In genomic region chr12:1882405-1882804, GRCh38 we compare ENCODE assay signal across 19 cellular contexts. TPM values are rescaled to one million over a fixed set of nuclear protein-coding genes. Genes with fewer than 3 reads are reported as not detected.
DNase-seq lines count a peak whose midpoint lies in the region; FAIRE-seq and TF ChIP-seq lines count a peak whose summit lies in the region.
"Had no signal": no experiment of that assay in that cellular context is flagged by ENCODE, and none has a peak within 500 bp of the region (broad histone marks: within the 10 kb centered on the region; RNA-seq: fewer than 3 reads in every experiment).

No MANE protein-coding gene starts in this region.

- TF ChIP-seq POLR2A in thyroid gland (IDR thresholded peaks at IDR 0.05): no peak

- TF ChIP-seq CTCF in thyroid gland (IDR thresholded peaks at IDR 0.05): no peak

- no peak overlapping the region for H4K8ac ChIP-seq in mesendoderm (ENCODE audit: low read depth, low read length)

- peak; percentile 24 for DNase-seq in activated CD8-positive, alpha-beta memory T cell treated with anti-CD3 and anti-CD28 coated beads for 24 hours
- no peak for DNase-seq in activated CD8-positive, alpha-beta memory T cell treated with anti-CD3 and anti-CD28 coated beads, Interleukin-2, amount 50 U/mL, for 4 hours
- peak; percentile 1 for DNase-seq in HEK293T (ENCODE audit: extremely low spot score)
- DNase-seq in ecto neural progenitor cell (ENCODE audit: low spot score): peak; percentile 24
- peak; percentile 2 for DNase-seq in urothelium cell line (ENCODE audit: low spot score)
- DNase-seq in mesendoderm: no peak
- DNase-seq in thyroid gland: no peak
- DNase-seq: ACHN; BE2C; C1 segment of cervical spinal cord; CD4-positive, CD25-positive, alpha-beta regulatory T cell; GDM1; GOT3 had no signal

- no peak overlapping the region for H2BK5ac ChIP-seq in mesendoderm (ENCODE audit: low read length)

- H3K79me1 ChIP-seq in mesendoderm (ENCODE audit: low read length): no peaks in the 10 kb centered on the region

- H3K79me2 ChIP-seq in mesendoderm (ENCODE audit: control insufficient read depth, insufficient read depth, low read length): no peaks in the 10 kb centered on the region

- H3K4me3 ChIP-seq in mesendoderm (ENCODE audit: low read length) (no peak overlapping the region), thyroid gland (replicated peaks in 1 of 3) (no peak overlapping the region)
- H3K4me3 ChIP-seq: HAP-1 had no signal

- no peak overlapping the region for H3K4ac ChIP-seq in mesendoderm (ENCODE audit: low read depth, low read length)

- no peak overlapping the region for H2BK15ac ChIP-seq in mesendoderm (replicated peaks; ENCODE audit: low read depth)

- H3K36me3 ChIP-seq in mesendoderm (ENCODE audit: control insufficient read depth, insufficient read depth, low read length): no peaks in the 10 kb centered on the region
- no peaks in the 10 kb centered on the region for H3K36me3 ChIP-seq in thyroid gland
- H3K36me3 ChIP-seq: BE2C, HAP-1 had no signal

- no peak overlapping the region for H3K56ac ChIP-seq in mesendoderm (ENCODE audit: low read length)

- no peak overlapping the region for H2BK120ac ChIP-seq in mesendoderm (ENCODE audit: low read depth, low read length)

- H3K27me3 ChIP-seq in mesendoderm (ENCODE audit: insufficient read depth, low read length, poor library complexity) (no peaks in the 10 kb centered on the region), thyroid gland (no peaks in the 10 kb centered on the region)
- H3K27me3 ChIP-seq: BE2C had no signal

- H3K4me2 ChIP-seq in mesendoderm (ENCODE audit: low read length): no peak overlapping the region

- H3K27ac ChIP-seq in mesendoderm (ENCODE audit: low read depth, low read length): no peak overlapping the region
- H3K27ac ChIP-seq in thyroid gland: no peak overlapping the region
- H3K27ac ChIP-seq: HL-60 had no signal

- POLR2A ChIA-PET in HEK293T (lab: Yijun Ruan, JAX): no interaction called here

- no peak overlapping the region for H3K18ac ChIP-seq in mesendoderm (ENCODE audit: low read length)

- H3K4me1 ChIP-seq in mesendoderm (ENCODE audit: control insufficient read depth, low read depth, low read length) (no peaks in the 10 kb centered on the region), thyroid gland (no peaks in the 10 kb centered on the region)
- H3K4me1 ChIP-seq: BE2C, HAP-1 had no signal

- intact Hi-C loops in thyroid gland (cut with DNase I): no loop called here

- no peak overlapping the region for H3K9ac ChIP-seq in mesendoderm (ENCODE audit: low read length)

- no peak overlapping the region for H4K5ac ChIP-seq in mesendoderm (ENCODE audit: low read length)

- no peak for FAIRE-seq in urothelium cell line (lab: Jason Lieb, UNC)
- FAIRE-seq: A204.1, D721Med, GM12892 had no signal

- WGBS in mesendoderm (ENCODE audit: extremely low coverage, insufficient coverage, low lambda C conversion rate): no CpG with 5 or more reads among the region's 8 CpGs
- WGBS in thyroid gland, 2 donors: 77 to 87% methylated on average over 8 of the region's 8 CpGs

- CTCF ChIA-PET in HEK293T (lab: Yijun Ruan, JAX): no interaction called here

- H2AK5ac ChIP-seq in mesendoderm (ENCODE audit: low read length): no peak overlapping the region

- H3K9me3 ChIP-seq in thyroid gland: no peaks in the 10 kb centered on the region
- H3K9me3 ChIP-seq: BE2C, Caco-2, HAP-1 had no signal

- no peak overlapping the region for H3K23ac ChIP-seq in mesendoderm (ENCODE audit: low read length)

TF ChIP-seq in HEK293T, 16 proteins besides CTCF, POLR2A, EP300 and RAD21:
- TF ChIP-seq TARDBP (IDR thresholded peaks at IDR 0.05) (no peak), FOXK2 (IDR thresholded peaks at IDR 0.05) (no peak), FOXA1 (IDR thresholded peaks at IDR 0.05) (no peak), L3MBTL2 (conservative IDR thresholded peaks at IDR 0.05) (no peak), FOXM1 (IDR thresholded peaks at IDR 0.05; ENCODE audit: borderline replicate concordance) (no peak), ZNF384 (IDR thresholded peaks at IDR 0.05) (no peak), NFRKB (IDR thresholded peaks at IDR 0.05) (no peak), BHLHE40 (IDR thresholded peaks at IDR 0.05; ENCODE audit: borderline replicate concordance) (no peak), ELF4 (IDR thresholded peaks at IDR 0.05) (no peak), ARNT (IDR thresholded peaks at IDR 0.05) (no peak), HDGF (IDR thresholded peaks at IDR 0.05; ENCODE audit: borderline replicate concordance) (no peak), PKNOX1 (IDR thresholded peaks at IDR 0.05) (no peak), SP1 (IDR thresholded peaks at IDR 0.05) (no peak), LEF1 (IDR thresholded peaks at IDR 0.05; ENCODE audit: borderline replicate concordance) (no peak), CTBP1 (IDR thresholded peaks at IDR 0.05; ENCODE audit: borderline replicate concordance) (no peak), SUZ12 (IDR thresholded peaks at IDR 0.05) (no peak)
TF ChIP-seq in HEK293T: peak in this region for 0.

RNA-seq across cellular contexts. Expression of gene CACNA2D4, which starts 36.0 kb away (rescaled TPM):
- 0.18 TPM for polyA plus RNA-seq in mesendoderm (2013, experiment 1 of 2)
- 0.13 TPM for polyA plus RNA-seq in mesendoderm (2013, experiment 2 of 2)
- 1 to 10 TPM; 1.5 to 2.6 (median 2.0) TPM for total RNA-seq in thyroid gland

Comparison
In these comparisons a context has a peak if more than half of its experiments do, and no peak if none do; other contexts are left out.
1. DNase-seq: peak in activated CD8-positive, alpha-beta memory T cell treated with anti-CD3 and anti-CD28 coated beads for 24 hours (single experiment), HEK293T (single experiment), ecto neural progenitor cell (single experiment) and urothelium cell line (single experiment); none in activated CD8-positive, alpha-beta memory T cell treated with anti-CD3 and anti-CD28 coated beads, Interleukin-2, amount 50 U/mL, for 4 hours (single experiment), mesendoderm (single experiment) and thyroid gland (0 of 2).